In the genomic region with DNA sequence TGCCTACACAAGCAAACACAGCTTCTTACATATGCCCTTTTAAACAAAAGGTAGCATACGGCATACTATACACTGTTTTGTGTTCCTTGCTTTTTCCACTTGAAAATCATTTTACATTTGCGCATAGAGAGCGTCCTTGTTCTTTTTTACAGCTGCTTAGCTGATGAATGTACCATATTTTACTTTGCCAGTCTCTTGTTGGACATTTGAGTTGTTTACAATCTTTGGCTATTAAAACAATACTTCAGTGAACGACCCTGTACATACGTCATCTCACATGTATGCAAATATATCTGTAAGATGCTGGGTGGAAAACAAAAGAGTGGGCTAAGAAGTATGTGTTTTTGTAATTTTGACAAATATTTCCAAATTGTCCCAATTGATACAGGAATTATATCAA, we compare ENCODE assay signal across 24 cellular contexts.
"Had no signal": no experiment of that assay in that cellular context is flagged by ENCODE, and none has a peak within 500 bp of the region (broad histone marks: within the 10 kb centered on the region; RNA-seq: fewer than 3 reads in every experiment).

No MANE protein-coding gene starts in this region.

- H3K27me3 Mint-ChIP-seq: activated B cell treated with CpG ODN at 0.5 μM for 24 hours; activated CD4-positive, alpha-beta T cell treated with anti-CD3 and anti-CD28 coated beads, Interleukin-2, amount 10 ng/mL, durations not matched to agents 24 days and 14 days; activated CD8-positive, alpha-beta memory T cell treated with anti-CD3 and anti-CD28 coated beads, Interleukin-2, amount 10 ng/mL, durations not matched to agents 7 days and 5 days; activated naive CD8-positive, alpha-beta T cell treated with anti-CD3 and anti-CD28 coated beads, Interleukin-2, amount 50 U/mL, for 24 hours; activated T-cell treated with anti-CD3 and anti-CD28 coated beads, Interleukin-2, amount 50 U/mL, for 24 hours; T-helper 17 cell had no signal

- H3K4me1 Mint-ChIP-seq: activated B cell treated with CpG ODN at 0.5 μM for 24 hours had no signal

- H3K4me3 Mint-ChIP-seq: activated B cell treated with CpG ODN at 0.5 μM for 24 hours; activated CD4-positive, alpha-beta T cell treated with anti-CD3 and anti-CD28 coated beads, Interleukin-2, amount 10 ng/mL, durations not matched to agents 24 days and 14 days; activated CD8-positive, alpha-beta memory T cell treated with anti-CD3 and anti-CD28 coated beads, Interleukin-2, amount 10 ng/mL, durations not matched to agents 7 days and 5 days; activated naive CD8-positive, alpha-beta T cell treated with anti-CD3 and anti-CD28 coated beads, Interleukin-2, amount 50 U/mL, for 24 hours; activated T-cell treated with anti-CD3 and anti-CD28 coated beads, Interleukin-2, amount 50 U/mL, for 24 hours; activated T-helper 1 cell treated with anti-CD3 and anti-CD28 coated beads, Interleukin-12 subunit alpha, Interleukin-12 subunit beta, Interleukin-2, Interleukin-4 antibody, amounts not matched to agents 30 ng/mL and 10 ng/mL and 1 ng/mL, durations not matched to agents 14 hours and 24 hours and 36 hours; T-helper 17 cell had no signal

- ATAC-seq: activated CD8-positive, alpha-beta memory T cell treated with anti-CD3 and anti-CD28 coated beads, Interleukin-2, amount 10 ng/mL, durations not matched to agents 7 days and 5 days; activated naive CD4-positive, alpha-beta T cell treated with anti-CD3 and anti-CD28 coated beads, Interleukin-2, amount 50 U/mL, for 72 hours; activated naive CD8-positive, alpha-beta T cell treated with anti-CD3 and anti-CD28 coated beads, Interleukin-2, amount 50 U/mL, for 24 hours; T-helper 17 cell had no signal

- H3K27ac Mint-ChIP-seq: activated B cell treated with CpG ODN at 0.5 μM for 24 hours; activated CD4-positive, alpha-beta T cell treated with anti-CD3 and anti-CD28 coated beads, Interleukin-2, amount 10 ng/mL, durations not matched to agents 24 days and 14 days; activated CD8-positive, alpha-beta memory T cell treated with anti-CD3 and anti-CD28 coated beads, Interleukin-2, amount 10 ng/mL, durations not matched to agents 7 days and 5 days; activated naive CD4-positive, alpha-beta T cell treated with anti-CD3 and anti-CD28 coated beads, Interleukin-2, amount 50 U/mL, for 72 hours; activated naive CD8-positive, alpha-beta T cell treated with anti-CD3 and anti-CD28 coated beads, Interleukin-2, amount 50 U/mL, for 24 hours; activated T-cell treated with anti-CD3 and anti-CD28 coated beads, Interleukin-2, amount 50 U/mL, for 24 hours; activated T-helper 1 cell treated with anti-CD3 and anti-CD28 coated beads, Interleukin-12 subunit alpha, Interleukin-12 subunit beta, Interleukin-2, Interleukin-4 antibody, amounts not matched to agents 30 ng/mL and 10 ng/mL and 1 ng/mL, durations not matched to agents 14 hours and 24 hours and 36 hours; T-helper 17 cell had no signal

- DNase-seq: activated B cell treated with CpG ODN at 0.5 μM for 24 hours; activated CD4-positive, alpha-beta T cell treated with anti-CD3 and anti-CD28 coated beads for 1 hour; activated CD4-positive, alpha-beta T cell treated with anti-CD3 and anti-CD28 coated beads, Interleukin-2, amount 10 ng/mL, durations not matched to agents 24 days and 14 days; activated CD4-positive, alpha-beta T cell treated with anti-CD3 and anti-CD28 coated beads, Interleukin-2, amount 50 U/mL, for 48 hours; activated CD8-positive, alpha-beta memory T cell treated with anti-CD3 and anti-CD28 coated beads, Interleukin-2, amount 10 ng/mL, durations not matched to agents 7 days and 5 days; activated effector memory CD4-positive, alpha-beta T cell treated with Interleukin-2 at 50 U/mL for 16 hours; activated naive CD4-positive, alpha-beta T cell treated with Interleukin-2 at 50 U/mL for 16 hours; activated naive CD8-positive, alpha-beta T cell treated with anti-CD3 and anti-CD28 coated beads, Interleukin-2, amount 50 U/mL, for 24 hours; activated T-cell treated with anti-CD3 and anti-CD28 coated beads, Interleukin-2, amount 50 U/mL, for 24 hours; amniotic stem cell; KG1; NCI-H1048; NCI-H146; NCI-H187 treated with DMSO at 0.1 percent for 48 hours; NCI-H2081 treated with DMSO at 0.1 percent for 48 hours; NCI-H2171 treated with DMSO at 0.1 percent for 48 hours; NCI-H226; NCI-H526; NCI-H774; SIG-M5; T-helper 17 cell; T-helper 9 cell had no signal

- H3K9me3 Mint-ChIP-seq: activated B cell treated with CpG ODN at 0.5 μM for 24 hours; activated CD4-positive, alpha-beta T cell treated with anti-CD3 and anti-CD28 coated beads, Interleukin-2, amount 10 ng/mL, durations not matched to agents 24 days and 14 days; activated naive CD4-positive, alpha-beta T cell treated with anti-CD3 and anti-CD28 coated beads, Interleukin-2, amount 50 U/mL, for 72 hours; activated naive CD8-positive, alpha-beta T cell treated with anti-CD3 and anti-CD28 coated beads, Interleukin-2, amount 50 U/mL, for 24 hours; activated T-cell treated with anti-CD3 and anti-CD28 coated beads, Interleukin-2, amount 50 U/mL, for 24 hours; activated T-helper 1 cell treated with anti-CD3 and anti-CD28 coated beads, Interleukin-12 subunit alpha, Interleukin-12 subunit beta, Interleukin-2, Interleukin-4 antibody, amounts not matched to agents 30 ng/mL and 10 ng/mL and 1 ng/mL, durations not matched to agents 14 hours and 24 hours and 36 hours had no signal
